ENCODE assay signal across 8 cellular contexts in the genomic region with DNA sequence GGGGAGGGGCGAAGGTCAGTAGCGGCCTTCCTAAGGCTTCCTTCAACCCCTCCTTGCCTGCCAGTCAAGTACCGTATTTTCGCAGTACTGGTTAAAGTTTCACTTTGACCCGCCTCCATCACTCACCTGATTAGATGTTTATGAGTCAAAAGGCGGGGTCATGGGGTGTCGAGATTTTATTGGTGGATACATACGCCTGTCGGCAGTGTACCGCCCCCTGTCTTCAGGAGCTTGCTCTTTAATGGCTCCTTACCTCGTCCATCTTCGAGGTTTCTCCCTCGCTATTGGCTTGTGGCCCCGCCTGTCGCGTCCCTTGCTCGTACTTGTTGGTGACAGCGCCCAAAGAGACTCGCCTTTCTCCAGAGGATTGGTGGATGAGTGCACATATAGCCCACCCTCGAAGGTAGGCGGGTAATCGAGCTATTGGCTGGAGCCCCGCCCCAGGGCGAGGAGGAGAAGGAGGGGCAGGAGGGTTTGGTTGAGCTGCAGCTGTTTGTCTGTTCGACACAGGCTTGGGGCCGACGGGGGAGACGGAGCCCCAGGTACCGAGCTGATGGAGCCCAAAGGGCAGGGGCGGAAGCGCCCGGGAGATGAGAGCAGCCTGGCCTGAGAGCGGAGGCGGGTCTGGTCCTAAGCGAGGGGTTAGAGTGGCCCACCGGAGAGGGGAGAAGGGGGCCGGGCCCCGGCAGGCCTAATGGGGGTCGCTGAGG. TPM values are rescaled to one million over a fixed set of nuclear protein-coding genes. Genes with fewer than 3 reads are reported as not detected.
DNase-seq lines count a peak whose midpoint lies in the region; ATAC-seq and TF ChIP-seq lines count a peak whose summit lies in the region.

TSS of gene RAB5B (plus strand) at position 481 of the 710 bp plus-strand sequence. CDS start 12,883 bp downstream, outside the sequence.

- H3K36me3 ChIP-seq in H7 (replicated peaks; ENCODE audit: control insufficient read depth, insufficient read depth, low read length): peaks cover 10% of the 10 kb centered on the region
- H3K36me3 ChIP-seq in Loucy (ENCODE audit: insufficient read depth, low read length): no peaks in the 10 kb centered on the region
- H3K36me3 ChIP-seq in RWPE2 (ENCODE audit: low read depth): peaks cover 43% of the 10 kb centered on the region

- H3K27me3 Mint-ChIP-seq in activated T-helper 2 cell treated with anti-CD3 and anti-CD28 coated beads, Interferon-gamma antibody, Interleukin-2, Interleukin-4, amounts not matched to agents 10 μg/mL and 5 μg/mL and 100 μg/mL, durations not matched to agents 14 hours and 24 hours and 36 hours (ENCODE audit: low read depth): no peaks in the 10 kb centered on the region
- no peaks in the 10 kb centered on the region for H3K27me3 Mint-ChIP-seq in naive thymus-derived CD8-positive, alpha-beta T cell

- no peaks in the 10 kb centered on the region for H3K9me3 Mint-ChIP-seq in activated T-helper 2 cell treated with anti-CD3 and anti-CD28 coated beads, Interferon-gamma antibody, Interleukin-2, Interleukin-4, amounts not matched to agents 10 μg/mL and 5 μg/mL and 100 μg/mL, durations not matched to agents 14 hours and 24 hours and 36 hours
- no peaks in the 10 kb centered on the region for H3K9me3 Mint-ChIP-seq in naive thymus-derived CD8-positive, alpha-beta T cell

- peak within 1 kb of the TSS; percentile 88 for H2AFZ ChIP-seq in Loucy (ENCODE audit: low read length)

- H4K20me1 ChIP-seq in Loucy (ENCODE audit: insufficient read depth, low read length, poor library complexity, severe bottlenecking): peaks cover 9% of the 10 kb centered on the region

- ATAC-seq in RWPE2 (ENCODE audit: low read depth): peak; percentile 91
- ATAC-seq in naive thymus-derived CD8-positive, alpha-beta T cell: peak; percentile 90

- H3K4me3 ChIP-seq in H7 (ENCODE audit: insufficient read depth, low read depth, low read length): peak within 1 kb of the TSS; percentile 88
- peak within 1 kb of the TSS; percentile 91 for H3K4me3 ChIP-seq in Loucy (ENCODE audit: low read length, poor library complexity, severe bottlenecking)
- H3K4me3 ChIP-seq in RWPE2 (ENCODE audit: severe bottlenecking): peak within 1 kb of the TSS; percentile 86

- H3K9me3 ChIP-seq in Loucy (ENCODE audit: insufficient read depth, low read depth, low read length): no peaks in the 10 kb centered on the region
- no peaks in the 10 kb centered on the region for H3K9me3 ChIP-seq in RWPE2 (ENCODE audit: severe bottlenecking)

- no peak within 1 kb of the TSS for H3K4me3 Mint-ChIP-seq in activated T-helper 2 cell treated with anti-CD3 and anti-CD28 coated beads, Interferon-gamma antibody, Interleukin-2, Interleukin-4, amounts not matched to agents 10 μg/mL and 5 μg/mL and 100 μg/mL, durations not matched to agents 14 hours and 24 hours and 36 hours (ENCODE audit: low read depth)
- H3K4me3 Mint-ChIP-seq in naive thymus-derived CD8-positive, alpha-beta T cell: no peak within 1 kb of the TSS

- peak within 1 kb of the TSS; percentile 86 for H3K27ac ChIP-seq in RWPE2 (ENCODE audit: poor library complexity, severe bottlenecking)

- peak within 1 kb of the TSS; percentile 97 for H3K4me2 ChIP-seq in Loucy (ENCODE audit: low read depth, low read length, poor library complexity, severe bottlenecking)

- H3K4me1 ChIP-seq in Loucy (ENCODE audit: insufficient read depth, low read length, poor library complexity, severe bottlenecking) (peaks cover 32% of the 10 kb centered on the region), RWPE2 (ENCODE audit: insufficient read depth, poor library complexity, severe bottlenecking) (peaks cover 11% of the 10 kb centered on the region)

- no peaks in the 10 kb centered on the region for H3K9me2 ChIP-seq in Loucy (replicated peaks; ENCODE audit: low read depth, low read length)

- peaks cover 26% of the 10 kb centered on the region for H3K4me1 Mint-ChIP-seq in activated T-helper 2 cell treated with anti-CD3 and anti-CD28 coated beads, Interferon-gamma antibody, Interleukin-2, Interleukin-4, amounts not matched to agents 10 μg/mL and 5 μg/mL and 100 μg/mL, durations not matched to agents 14 hours and 24 hours and 36 hours (ENCODE audit: low read depth)
- peaks cover 10 to 28% (median 24%) of the 10 kb centered on the region in 4 donors for H3K4me1 Mint-ChIP-seq in naive thymus-derived CD8-positive, alpha-beta T cell

- POLR2A ChIA-PET in naive thymus-derived CD8-positive, alpha-beta T cell (lab: Charles Lee): interaction anchor here (0.5 to 3.6 kb wide), 41 partner anchors 8 to 751 kb away, joined by 3 to 50 read pairs (median 5); partner anchors contain the start of genes BLOC1S1, CNPY2, COQ10A and DGKA

- no peak within 1 kb of the TSS for H3K27ac Mint-ChIP-seq in activated T-helper 2 cell treated with anti-CD3 and anti-CD28 coated beads, Interferon-gamma antibody, Interleukin-2, Interleukin-4, amounts not matched to agents 10 μg/mL and 5 μg/mL and 100 μg/mL, durations not matched to agents 14 hours and 24 hours and 36 hours
- no peak within 1 kb of the TSS for H3K27ac Mint-ChIP-seq in naive thymus-derived CD8-positive, alpha-beta T cell

- peaks cover 62% of the 10 kb centered on the region for H3K79me2 ChIP-seq in Loucy (ENCODE audit: insufficient read depth, low read length)

- peaks cover 30% of the 10 kb centered on the region for H3K36me3 Mint-ChIP-seq in activated T-helper 2 cell treated with anti-CD3 and anti-CD28 coated beads, Interferon-gamma antibody, Interleukin-2, Interleukin-4, amounts not matched to agents 10 μg/mL and 5 μg/mL and 100 μg/mL, durations not matched to agents 14 hours and 24 hours and 36 hours (ENCODE audit: low read depth)
- H3K36me3 Mint-ChIP-seq in naive thymus-derived CD8-positive, alpha-beta T cell: peaks cover 0 to 30% (median 3%) of the 10 kb centered on the region in 3 donors

- intact Hi-C loops in activated T-helper 2 cell treated with anti-CD3 and anti-CD28 coated beads, Interferon-gamma antibody, Interleukin-2, Interleukin-4, amounts not matched to agents 10 μg/mL and 5 μg/mL and 100 μg/mL, durations not matched to agents 14 hours and 24 hours and 36 hours (cut with micrococcal nuclease): loop anchor here (1.0 kb wide), 6 partner anchors 24 to 156 kb away; partner anchors contain the start of genes PA2G4, RPS26, SARNP and SUOX

- TF ChIP-seq CTCF in Loucy (conservative IDR thresholded peaks at IDR 0.05; ENCODE audit: low read length): no peak
- no peak for TF ChIP-seq CTCF in RWPE2 (IDR thresholded peaks at IDR 0.05; ENCODE audit: poor library complexity, severe bottlenecking)

- peak; percentile 100 for DNase-seq in ELR (ENCODE audit: low read depth)
- DNase-seq in H7: peak; percentile 96
- peak; percentile 100 for DNase-seq in RWPE2 (ENCODE audit: low spot score)
- DNase-seq in activated T-helper 2 cell treated with anti-CD3 and anti-CD28 coated beads, Interferon-gamma antibody, Interleukin-2, Interleukin-4, amounts not matched to agents 10 μg/mL and 5 μg/mL and 100 μg/mL, durations not matched to agents 14 hours and 24 hours and 36 hours (ENCODE audit: low spot score): peak; percentile 99
- peak; percentile 100 for DNase-seq in fibroblast of peridontal ligament (ENCODE audit: extremely low read depth)
- peak; percentile 89 to 100 (median 98) for DNase-seq in naive thymus-derived CD8-positive, alpha-beta T cell
- peak; percentile 88 to 100 (median 98) for DNase-seq in stimulated activated naive CD4-positive, alpha-beta T cell (lab: John Stamatoyannopoulos, UW)

- H3K27me3 ChIP-seq in H7 (ENCODE audit: control insufficient read depth, insufficient read depth, low read length): no peaks in the 10 kb centered on the region
- no peaks in the 10 kb centered on the region for H3K27me3 ChIP-seq in Loucy (ENCODE audit: insufficient read depth, low read length, poor library complexity, severe bottlenecking)
- H3K27me3 ChIP-seq in RWPE2 (ENCODE audit: insufficient read depth, poor library complexity, severe bottlenecking): no peaks in the 10 kb centered on the region

- no peaks in the 10 kb centered on the region for H3F3A ChIP-seq in Loucy (ENCODE audit: low read depth)

- peak within 1 kb of the TSS; percentile 96 for H3K9ac ChIP-seq in Loucy (ENCODE audit: low read depth, low read length, poor library complexity, severe bottlenecking)

RNA-seq across cellular contexts. Expression of gene RAB5B, which starts in this region (rescaled TPM):
- total RNA-seq in H7 (2014; rRNA removed; shearing (Covaris generic)): 52.1 and 52.4 TPM in 2 replicates
- 47.9 and 51.0 TPM in 2 replicates for total RNA-seq in activated T-helper 2 cell treated with anti-CD3 and anti-CD28 coated beads, Interferon-gamma antibody, Interleukin-2, Interleukin-4, amounts not matched to agents 10 μg/mL and 5 μg/mL and 100 μg/mL, durations not matched to agents 14 hours and 24 hours and 36 hours
- 10 to 100 TPM; 88.9 to 95.2 TPM for total RNA-seq in naive thymus-derived CD8-positive, alpha-beta T cell
- polyA plus RNA-seq in naive thymus-derived CD8-positive, alpha-beta T cell: 10 to 100 TPM; 61.6 to 69.4 (median 65.9) TPM

Comparison
In these comparisons a context has a peak if more than half of its experiments do, and no peak if none do; other contexts are left out.
1. Peak in every context shown above with its lines: DNase-seq, ATAC-seq, H3K4me3 ChIP-seq and H3K27ac ChIP-seq.